In the genomic region with DNA sequence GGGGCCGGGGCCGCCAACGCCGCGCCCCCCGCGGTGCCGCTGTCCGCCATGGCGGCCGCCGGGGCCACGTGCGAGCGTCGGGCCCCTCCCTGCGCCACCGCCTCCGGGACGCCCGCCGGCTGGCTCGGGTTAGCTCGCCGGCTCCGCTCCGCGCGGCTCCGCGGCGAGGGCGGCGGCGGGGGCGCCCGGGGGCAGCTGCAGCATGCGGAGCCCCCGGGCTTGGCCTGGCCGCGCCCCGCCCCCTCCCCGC, we compare ENCODE assay signal across 8 cellular contexts. TPM values are rescaled to one million over a fixed set of nuclear protein-coding genes. Genes with fewer than 3 reads are reported as not detected.
DNase-seq lines count a peak whose midpoint lies in the region; ATAC-seq and TF ChIP-seq lines count a peak whose summit lies in the region.
"Not testable (repeated sequence)": the region's sequence is repeated elsewhere in the genome, so short reads cannot be mapped to it uniquely, and the experiment has no call there.

No MANE protein-coding gene starts in this region.

- not testable (repeated sequence) for TF ChIP-seq POLR2A in body of pancreas (IDR thresholded peaks at IDR 0.05); stomach (IDR thresholded peaks at IDR 0.05)

- ATAC-seq in CD8-positive, alpha-beta T cell = peak; percentile 8
- peak; percentile 11 for ATAC-seq in body of pancreas
- not testable (repeated sequence) for ATAC-seq in heart right ventricle
- ATAC-seq in naive thymus-derived CD8-positive, alpha-beta T cell = peak; percentile 24 to 28

- CTCF ChIA-PET in CD8-positive, alpha-beta T cell (lab: Charles Lee) = interaction anchor here (1.4 to 14.8 kb wide), 3 partner anchors 30 to 56 kb away, joined by 4 to 152 read pairs (median 34); partner anchors contain the start of genes CATSPERZ, ESRRA and FERMT3

- H3K9me2 ChIP-seq in GM23248 (ENCODE audit: insufficient read depth) = not testable (repeated sequence)

- not testable (repeated sequence) for H2AFZ ChIP-seq in GM23248

- H3K79me2 ChIP-seq in GM23248 (ENCODE audit: insufficient read depth) = peaks cover 46% of the 10 kb centered on the region

- H3K9me3 ChIP-seq in CD8-positive, alpha-beta T cell (ENCODE audit: low read length); GM23248 (ENCODE audit: low read depth); WERI-Rb-1 (ENCODE audit: severe bottlenecking); body of pancreas; heart right ventricle; stomach: not testable (repeated sequence)

- H3K9me3 Mint-ChIP-seq in CD8-positive, alpha-beta T cell; naive thymus-derived CD8-positive, alpha-beta T cell: not testable (repeated sequence)

- not testable (repeated sequence) for H3K27ac ChIP-seq in CD8-positive, alpha-beta T cell (ENCODE audit: low read depth, low read length)
- H3K27ac ChIP-seq in GM23248 (peak overlapping the region; percentile 88), HL-60 (replicated peaks) (peak overlapping the region; percentile 93), WERI-Rb-1 (peak overlapping the region; percentile 89), body of pancreas (peak overlapping the region; percentile 91 to 94 (median 92)), heart right ventricle (peak overlapping the region in 9 of 10 donors; percentile 80 to 96 (median 84)), stomach (peak overlapping the region; percentile 76 to 93 (median 86))

- intact Hi-C loops in CD8-positive, alpha-beta T cell (cut with DNase I, micrococcal nuclease) = loop anchor here in 1 of 2 experiments (1.0 to 10.0 kb wide), 3 partner anchors 16 to 262 kb away; partner anchors contain the start of genes DNAJC4 and OTUB1
- intact Hi-C loops in body of pancreas (cut with DNase I); stomach (cut with DNase I; ENCODE audit: low total_unique reads): not testable (repeated sequence)
- intact Hi-C loops in heart right ventricle (cut with DNase I) = loop anchor here in 2 of 10 donors (2.0 to 5.0 kb wide), 2 partner anchors 56 to 58 kb away; partner anchors contain the start of genes CATSPERZ (in 1 of the 2) and ESRRA (in 1 of the 2)

- H3K27me3 Mint-ChIP-seq in CD8-positive, alpha-beta T cell (ENCODE audit: low read depth); naive thymus-derived CD8-positive, alpha-beta T cell: not testable (repeated sequence)

- POLR2A ChIA-PET in CD8-positive, alpha-beta T cell (lab: Charles Lee) = interaction anchor here (0.7 to 9.4 kb wide), 8 partner anchors 12 to 71 kb away, joined by 3 to 96 read pairs (median 6); partner anchors contain the start of genes BAD, ESRRA, FERMT3 and GPR137
- POLR2A ChIA-PET in naive thymus-derived CD8-positive, alpha-beta T cell (lab: Charles Lee) = interaction anchor here (0.7 to 13.8 kb wide), 14 partner anchors 13 to 1520 kb away, joined by 3 to 176 read pairs (median 8); partner anchors contain the start of genes BAD, COX8A, DNAJC4 and ESRRA

- TF ChIP-seq EP300 in stomach (IDR thresholded peaks at IDR 0.05) = not testable (repeated sequence)

- DNase-seq in CD8-positive, alpha-beta T cell; GM23248; HL-60 (ENCODE audit: low read depth in 1 of 2, low spot score in 1 of 2); WERI-Rb-1; body of pancreas; heart right ventricle; stomach: not testable (repeated sequence)
- DNase-seq in naive thymus-derived CD8-positive, alpha-beta T cell = peak in 2 of 10 donors; percentile 35 to 36

- H3K4me3 ChIP-seq in CD8-positive, alpha-beta T cell (ENCODE audit: low read depth, low read length); body of pancreas: not testable (repeated sequence)
- H3K4me3 ChIP-seq in GM23248 (peak overlapping the region; percentile 100), HL-60 (replicated peaks; ENCODE audit: insufficient read depth, low read length) (peak overlapping the region; percentile 81), WERI-Rb-1 (ENCODE audit: low read depth, low read length) (peak overlapping the region; percentile 61), heart right ventricle (peak overlapping the region; percentile 44 to 90 (median 71)), stomach (peak overlapping the region; percentile 69 to 85 (median 74))

- not testable (repeated sequence) for H3K36me3 ChIP-seq in CD8-positive, alpha-beta T cell (ENCODE audit: insufficient read depth, low read length); GM23248 (ENCODE audit: low read depth); body of pancreas (replicated peaks in 1 of 2; ENCODE audit: insufficient read depth in 1 of 2, low read depth in 2 of 2)
- H3K36me3 ChIP-seq in WERI-Rb-1 = peaks cover 29% of the 10 kb centered on the region
- H3K36me3 ChIP-seq in heart right ventricle = peaks cover 0 to 20% (median 0%) of the 10 kb centered on the region in 9 donors
- H3K36me3 ChIP-seq in stomach = peaks cover 14 to 18% (median 15%) of the 10 kb centered on the region in 4 donors

- H3K27me3 ChIP-seq in CD8-positive, alpha-beta T cell (ENCODE audit: insufficient read depth, low read length); GM23248 (replicated peaks; ENCODE audit: insufficient read depth); HL-60 (ENCODE audit: insufficient read depth, poor library complexity, severe bottlenecking); WERI-Rb-1 (ENCODE audit: insufficient read depth, low read depth, severe bottlenecking); body of pancreas; heart right ventricle; stomach: not testable (repeated sequence)

- TF ChIP-seq CTCF in CD8-positive, alpha-beta T cell (IDR thresholded peaks at IDR 0.05); HL-60 (IDR thresholded peaks at IDR 0.05; ENCODE audit: insufficient read depth, low read length); WERI-Rb-1 (IDR thresholded peaks at IDR 0.05; ENCODE audit: low read depth, low read length); heart right ventricle (IDR thresholded peaks at IDR 0.05); stomach (IDR thresholded peaks at IDR 0.05): not testable (repeated sequence)
- TF ChIP-seq CTCF in body of pancreas (IDR thresholded peaks at IDR 0.05) = peak in 2 of 7 experiments; percentile 1 to 15

- H3F3A ChIP-seq in GM23248 (ENCODE audit: insufficient read depth) = peaks cover 14% of the 10 kb centered on the region; the same call in 1 of the 2 replicates

- H3K36me3 Mint-ChIP-seq in CD8-positive, alpha-beta T cell; naive thymus-derived CD8-positive, alpha-beta T cell: not testable (repeated sequence)

- peaks cover 38% of the 10 kb centered on the region for H3K4me1 ChIP-seq in CD8-positive, alpha-beta T cell (ENCODE audit: insufficient read depth, low read length)
- H3K4me1 ChIP-seq in GM23248 (ENCODE audit: insufficient read depth) = not testable (repeated sequence)
- peaks cover 52% of the 10 kb centered on the region for H3K4me1 ChIP-seq in body of pancreas
- H3K4me1 ChIP-seq in heart right ventricle = peaks cover 16 to 56% (median 47%) of the 10 kb centered on the region in 9 donors
- peaks cover 33 to 69% (median 64%) of the 10 kb centered on the region in 4 donors for H3K4me1 ChIP-seq in stomach

- not testable (repeated sequence) for H3K4me2 ChIP-seq in GM23248 (ENCODE audit: unreplicated experiment)

- H3K4me3 Mint-ChIP-seq in CD8-positive, alpha-beta T cell = peak overlapping the region; percentile 85
- peak overlapping the region in 9 of 10 donors; percentile 78 to 92 (median 88) for H3K4me3 Mint-ChIP-seq in naive thymus-derived CD8-positive, alpha-beta T cell

- not testable (repeated sequence) for H4K20me1 ChIP-seq in GM23248 (ENCODE audit: insufficient read depth)

- peak overlapping the region; percentile 92 for H3K9ac ChIP-seq in GM23248

- in situ Hi-C loops in GM23248 (cut with MboI) = not testable (repeated sequence)

- H3K27ac Mint-ChIP-seq in CD8-positive, alpha-beta T cell = not testable (repeated sequence)
- H3K27ac Mint-ChIP-seq in naive thymus-derived CD8-positive, alpha-beta T cell = peak overlapping the region in 2 of 10 donors; percentile 73 to 89

- WGBS in GM23248 (ENCODE audit: low coverage in 1 of 2, low lambda C conversion rate in 2 of 2, missing lambda C conversion rate in 2 of 2), 2 experiments = 0 to 1% methylated on average over 16 to 22 of the region's 43 CpGs
- 0% methylated on average over 9 of the region's 43 CpGs; no CpG with 5 or more reads in 1 of the 2 donors for WGBS in body of pancreas, 2 donors
- 0% methylated on average over 20 to 43 of the region's 43 CpGs for whole genome bisulfite sequencing in heart right ventricle, 2 donors
- 0 to 6% (median 0%) methylated on average over 3 to 35 of the region's 43 CpGs; no CpG with 5 or more reads in 1 of the 5 donors for WGBS in stomach, 5 donors

- H3K4me1 Mint-ChIP-seq in CD8-positive, alpha-beta T cell (ENCODE audit: low read depth) = peaks cover 39% of the 10 kb centered on the region
- peaks cover 14 to 49% (median 45%) of the 10 kb centered on the region in 4 donors for H3K4me1 Mint-ChIP-seq in naive thymus-derived CD8-positive, alpha-beta T cell

RNA-seq across cellular contexts. Expression of gene PPP1R14B, which starts 0.2 kb away (rescaled TPM):
- 10 to 100 TPM; 25.7 to 30.8 TPM for total RNA-seq in CD8-positive, alpha-beta T cell
- 231 and 239 TPM in 2 replicates for total RNA-seq in GM23248 (2014; rRNA removed; shearing (Covaris generic))
- polyA plus RNA-seq in GM23248 (2016; fragmentation: Nextera tagmentation; extraction: Ambion mirVana) (115 and 150 TPM in 2 replicates), heart right ventricle (100 to 1,000 TPM; 229 to 331 TPM), stomach (100 to 1,000 TPM in 2 of 3 donors, 10 to 100 TPM in 1; 80.6 to 234 (median 190) TPM)
- total RNA-seq in body of pancreas (100 to 1,000 TPM in 1 of 2 donors, 10 to 100 TPM in 1; 87.7 to 112 TPM), heart right ventricle (100 to 1,000 TPM in 4 of 10 donors, 10 to 100 TPM in 6; 52.4 to 194 (median 77.2) TPM), stomach (100 to 1,000 TPM in 1 of 5 donors, 10 to 100 TPM in 4; 39.3 to 179 (median 65.9) TPM)
- 10 to 100 TPM; 39.1 to 45.5 TPM for total RNA-seq in naive thymus-derived CD8-positive, alpha-beta T cell
- 10 to 100 TPM; 22.4 to 50.6 (median 45.4) TPM for polyA plus RNA-seq in naive thymus-derived CD8-positive, alpha-beta T cell

RNA-seq across cellular contexts. Expression of gene PLCB3, which starts 4.8 kb away (rescaled TPM):
- 1 to 10 TPM; 2.1 to 2.4 TPM for total RNA-seq in CD8-positive, alpha-beta T cell
- total RNA-seq in GM23248 (2014; rRNA removed; shearing (Covaris generic)) = 32.7 and 41.7 TPM in 2 replicates
- 6.5 and 7.5 TPM in 2 replicates for polyA plus RNA-seq in GM23248 (2016; fragmentation: Nextera tagmentation; extraction: Ambion mirVana)
- 10 to 100 TPM; 13.8 to 14.5 TPM for total RNA-seq in body of pancreas
- total RNA-seq in heart right ventricle = 10 to 100 TPM in 3 of 10 donors, 1 to 10 TPM in 7; 5.8 to 13.3 (median 8.7) TPM
- polyA plus RNA-seq in heart right ventricle = 10 to 100 TPM in 1 of 2 donors, 1 to 10 TPM in 1; 9.5 to 13.1 TPM
- 1 to 10 TPM; 8.1 to 8.8 TPM for total RNA-seq in naive thymus-derived CD8-positive, alpha-beta T cell
- polyA plus RNA-seq in naive thymus-derived CD8-positive, alpha-beta T cell = under 1 TPM; 0.20 to 0.51 (median 0.35) TPM
- total RNA-seq in stomach = 100 to 1,000 TPM in 1 of 5 donors, 10 to 100 TPM in 4; 14.0 to 154 (median 27.4) TPM
- polyA plus RNA-seq in stomach = 10 to 100 TPM; 12.2 to 14.3 (median 14.1) TPM

RNA-seq across cellular contexts. Expression of gene FKBP2, which starts 5.7 kb away (rescaled TPM):
- 10 to 100 TPM; 19.4 TPM for total RNA-seq in CD8-positive, alpha-beta T cell
- 40.7 and 54.4 TPM in 2 replicates for total RNA-seq in GM23248 (2014; rRNA removed; shearing (Covaris generic))
- 185 and 188 TPM in 2 replicates for polyA plus RNA-seq in GM23248 (2016; fragmentation: Nextera tagmentation; extraction: Ambion mirVana)
- 10 to 100 TPM; 42.0 to 92.6 TPM for total RNA-seq in body of pancreas
- 10 to 100 TPM; 40.2 to 82.0 (median 45.9) TPM for total RNA-seq in heart right ventricle
- 100 to 1,000 TPM; 376 to 404 TPM for polyA plus RNA-seq in heart right ventricle
- 10 to 100 TPM; 24.1 to 28.9 TPM for total RNA-seq in naive thymus-derived CD8-positive, alpha-beta T cell
- polyA plus RNA-seq in naive thymus-derived CD8-positive, alpha-beta T cell = 10 to 100 TPM; 84.9 to 91.8 (median 85.5) TPM
- total RNA-seq in stomach = 10 to 100 TPM; 15.2 to 66.8 (median 47.7) TPM
- 100 to 1,000 TPM; 140 to 257 (median 251) TPM for polyA plus RNA-seq in stomach

RNA-seq across cellular contexts. Expression of gene VEGFB, which starts 12.2 kb away (rescaled TPM):
- total RNA-seq in CD8-positive, alpha-beta T cell = 10 to 100 TPM; 33.6 to 40.0 TPM
- 17.7 and 27.8 TPM in 2 replicates for total RNA-seq in GM23248 (2014; rRNA removed; shearing (Covaris generic))
- polyA plus RNA-seq in GM23248 (2016; fragmentation: Nextera tagmentation; extraction: Ambion mirVana) (21.6 and 22.6 TPM in 2 replicates), heart right ventricle (100 to 1,000 TPM; 158 to 291 TPM), stomach (100 to 1,000 TPM in 1 of 3 donors, 10 to 100 TPM in 2; 86.4 to 132 (median 97.7) TPM)
- total RNA-seq in body of pancreas (100 to 1,000 TPM in 1 of 2 donors, 10 to 100 TPM in 1; 32.4 to 108 TPM), heart right ventricle (100 to 1,000 TPM; 245 to 353 (median 277) TPM), stomach (100 to 1,000 TPM in 1 of 5 donors, 10 to 100 TPM in 3, 1 to 10 TPM in 1; 2.9 to 167 (median 17.4) TPM)
- total RNA-seq in naive thymus-derived CD8-positive, alpha-beta T cell = 10 to 100 TPM; 59.7 to 62.1 TPM
- polyA plus RNA-seq in naive thymus-derived CD8-positive, alpha-beta T cell = 10 to 100 TPM; 11.2 to 28.1 (median 16.9) TPM

RNA-seq across cellular contexts. Expression of gene DNAJC4, which starts 16.2 kb away (rescaled TPM):
- 10 to 100 TPM; 33.2 to 36.3 TPM for total RNA-seq in CD8-positive, alpha-beta T cell
- 2.7 and 11.0 TPM in 2 replicates for total RNA-seq in GM23248 (2014; rRNA removed; shearing (Covaris generic))
- polyA plus RNA-seq in GM23248 (2016; fragmentation: Nextera tagmentation; extraction: Ambion mirVana) (33.4 and 34.7 TPM in 2 replicates), heart right ventricle (100 to 1,000 TPM in 1 of 2 donors, 10 to 100 TPM in 1; 48.0 to 173 TPM), stomach (100 to 1,000 TPM in 2 of 3 donors, 10 to 100 TPM in 1; 69.8 to 115 (median 106) TPM)
- total RNA-seq in body of pancreas (10 to 100 TPM; 23.6 to 56.7 TPM), heart right ventricle (10 to 100 TPM; 46.6 to 64.7 (median 52.0) TPM), stomach (10 to 100 TPM in 4 of 5 donors, 1 to 10 TPM in 1; 8.3 to 61.8 (median 14.9) TPM)
- 10 to 100 TPM; 54.9 to 56.2 TPM for total RNA-seq in naive thymus-derived CD8-positive, alpha-beta T cell
- 10 to 100 TPM; 21.5 to 33.2 (median 30.9) TPM for polyA plus RNA-seq in naive thymus-derived CD8-positive, alpha-beta T cell
